ENCODE assay signal across 1 cellular context in the genomic region with DNA sequence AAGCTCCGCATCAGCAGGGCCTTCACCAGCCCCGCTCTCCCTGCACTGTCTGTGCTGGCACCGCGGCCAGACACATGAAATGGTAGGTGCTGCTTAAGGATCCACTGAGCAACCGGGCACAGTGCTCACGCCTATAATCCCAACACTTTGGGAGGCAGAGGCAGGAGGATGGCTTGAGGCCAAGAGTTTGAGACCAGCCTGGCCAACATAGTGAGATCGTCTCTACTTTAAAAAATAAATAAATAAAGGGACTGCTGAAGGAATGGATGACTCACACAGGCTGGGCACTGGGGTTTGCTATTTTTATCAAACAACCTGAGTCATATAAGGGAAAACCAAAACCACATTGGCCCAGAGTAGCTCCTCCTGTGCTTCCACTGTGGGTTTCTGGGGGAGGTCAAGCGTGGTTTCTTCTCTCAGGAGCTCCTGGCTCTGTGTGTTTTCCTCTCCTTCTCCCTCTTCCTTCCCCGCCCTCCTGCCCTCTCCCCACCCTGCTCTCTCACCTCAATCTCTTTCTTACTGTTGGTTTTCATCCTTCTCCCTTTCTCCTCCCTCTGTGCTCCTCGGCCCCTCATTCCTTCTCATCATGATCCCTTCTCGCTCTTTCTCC.
A peak's percentile ranks its signal among the peaks of the same experiment; 100 is the strongest.
TF ChIP-seq lines count a peak whose summit lies in the region.

No MANE protein-coding gene starts in this region.

TF ChIP-seq in HEK293, 187 proteins besides CTCF, POLR2A, EP300 and RAD21 (continued from another document):
- TF ChIP-seq ZSCAN4 (tag by site-specific recombination; IDR thresholded peaks at IDR 0.05) (no peak), ZNF660 (tag by site-specific recombination; IDR thresholded peaks at IDR 0.05) (peak; percentile 79), ZBTB17 (tag by site-specific recombination; IDR thresholded peaks at IDR 0.05) (peak; percentile 45; the same call in 1 of the 2 replicates), ZNF521 (tag by site-specific recombination; IDR thresholded peaks at IDR 0.05) (no peak), ZBTB7A (tag by site-specific recombination; IDR thresholded peaks at IDR 0.05; ENCODE audit: low read depth) (no peak), GLIS1 (tag by site-specific recombination; IDR thresholded peaks at IDR 0.05) (0 out of 2 replicates have a peak, but pooled peaks have one; percentile 11), ZNF366 (tag by site-specific recombination; conservative IDR thresholded peaks at IDR 0.05) (peak; percentile 43; the same call in 1 of the 2 replicates), ZNF311 (tag by site-specific recombination; IDR thresholded peaks at IDR 0.05; ENCODE audit: borderline replicate concordance) (no peak), ZNF654 (tag by site-specific recombination; IDR thresholded peaks at IDR 0.05; ENCODE audit: low read depth) (no peak), ZNF394 (tag by site-specific recombination; IDR thresholded peaks at IDR 0.05; ENCODE audit: borderline replicate concordance) (0 out of 2 replicates have a peak, but pooled peaks have one; percentile 24), ZBTB48 (tag by site-specific recombination; IDR thresholded peaks at IDR 0.05) (peak; percentile 28; the same call in 1 of the 2 replicates), INSM2 (tag by site-specific recombination; IDR thresholded peaks at IDR 0.05) (peak; percentile 21; the same call in 1 of the 2 replicates), ZNF629 (tag by site-specific recombination; IDR thresholded peaks at IDR 0.05) (peak; percentile 45; the same call in 1 of the 2 replicates), GFI1B (tag by site-specific recombination; IDR thresholded peaks at IDR 0.05) (no peak), ZNF214 (tag by site-specific recombination; IDR thresholded peaks at IDR 0.05; ENCODE audit: borderline replicate concordance) (no peak), ZNF785 (tag by site-specific recombination; IDR thresholded peaks at IDR 0.05) (no peak), ZNF169 (tag by site-specific recombination; IDR thresholded peaks at IDR 0.05) (no peak), ZNF398 (tag by site-specific recombination; IDR thresholded peaks at IDR 0.05) (peak; percentile 67), SP7 (tag by site-specific recombination; IDR thresholded peaks at IDR 0.05) (0 out of 2 replicates have a peak, but pooled peaks have one; percentile 17), PRDM1 (tag by site-specific recombination; IDR thresholded peaks at IDR 0.05) (peak; percentile 93)
- TF ChIP-seq, protein P1, sequence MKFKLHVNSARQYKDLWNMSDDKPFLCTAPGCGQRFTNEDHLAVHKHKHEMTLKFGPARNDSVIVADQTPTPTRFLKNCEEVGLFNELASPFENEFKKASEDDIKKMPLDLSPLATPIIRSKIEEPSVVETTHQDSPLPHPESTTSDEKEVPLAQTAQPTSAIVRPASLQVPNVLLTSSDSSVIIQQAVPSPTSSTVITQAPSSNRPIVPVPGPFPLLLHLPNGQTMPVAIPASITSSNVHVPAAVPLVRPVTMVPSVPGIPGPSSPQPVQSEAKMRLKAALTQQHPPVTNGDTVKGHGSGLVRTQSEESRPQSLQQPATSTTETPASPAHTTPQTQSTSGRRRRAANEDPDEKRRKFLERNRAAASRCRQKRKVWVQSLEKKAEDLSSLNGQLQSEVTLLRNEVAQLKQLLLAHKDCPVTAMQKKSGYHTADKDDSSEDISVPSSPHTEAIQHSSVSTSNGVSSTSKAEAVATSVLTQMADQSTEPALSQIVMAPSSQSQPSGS (tag by site-specific recombination; IDR thresholded peaks at IDR 0.05; ENCODE audit: low read depth): no peak
- TF ChIP-seq, protein P2, sequence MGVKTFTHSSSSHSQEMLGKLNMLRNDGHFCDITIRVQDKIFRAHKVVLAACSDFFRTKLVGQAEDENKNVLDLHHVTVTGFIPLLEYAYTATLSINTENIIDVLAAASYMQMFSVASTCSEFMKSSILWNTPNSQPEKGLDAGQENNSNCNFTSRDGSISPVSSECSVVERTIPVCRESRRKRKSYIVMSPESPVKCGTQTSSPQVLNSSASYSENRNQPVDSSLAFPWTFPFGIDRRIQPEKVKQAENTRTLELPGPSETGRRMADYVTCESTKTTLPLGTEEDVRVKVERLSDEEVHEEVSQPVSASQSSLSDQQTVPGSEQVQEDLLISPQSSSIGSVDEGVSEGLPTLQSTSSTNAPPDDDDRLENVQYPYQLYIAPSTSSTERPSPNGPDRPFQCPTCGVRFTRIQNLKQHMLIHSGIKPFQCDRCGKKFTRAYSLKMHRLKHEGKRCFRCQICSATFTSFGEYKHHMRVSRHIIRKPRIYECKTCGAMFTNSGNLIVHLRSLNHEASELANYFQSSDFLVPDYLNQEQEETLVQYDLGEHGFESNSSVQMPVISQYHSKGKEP (tag by site-specific recombination; IDR thresholded peaks at IDR 0.05): no peak
- TF ChIP-seq, protein P3, sequence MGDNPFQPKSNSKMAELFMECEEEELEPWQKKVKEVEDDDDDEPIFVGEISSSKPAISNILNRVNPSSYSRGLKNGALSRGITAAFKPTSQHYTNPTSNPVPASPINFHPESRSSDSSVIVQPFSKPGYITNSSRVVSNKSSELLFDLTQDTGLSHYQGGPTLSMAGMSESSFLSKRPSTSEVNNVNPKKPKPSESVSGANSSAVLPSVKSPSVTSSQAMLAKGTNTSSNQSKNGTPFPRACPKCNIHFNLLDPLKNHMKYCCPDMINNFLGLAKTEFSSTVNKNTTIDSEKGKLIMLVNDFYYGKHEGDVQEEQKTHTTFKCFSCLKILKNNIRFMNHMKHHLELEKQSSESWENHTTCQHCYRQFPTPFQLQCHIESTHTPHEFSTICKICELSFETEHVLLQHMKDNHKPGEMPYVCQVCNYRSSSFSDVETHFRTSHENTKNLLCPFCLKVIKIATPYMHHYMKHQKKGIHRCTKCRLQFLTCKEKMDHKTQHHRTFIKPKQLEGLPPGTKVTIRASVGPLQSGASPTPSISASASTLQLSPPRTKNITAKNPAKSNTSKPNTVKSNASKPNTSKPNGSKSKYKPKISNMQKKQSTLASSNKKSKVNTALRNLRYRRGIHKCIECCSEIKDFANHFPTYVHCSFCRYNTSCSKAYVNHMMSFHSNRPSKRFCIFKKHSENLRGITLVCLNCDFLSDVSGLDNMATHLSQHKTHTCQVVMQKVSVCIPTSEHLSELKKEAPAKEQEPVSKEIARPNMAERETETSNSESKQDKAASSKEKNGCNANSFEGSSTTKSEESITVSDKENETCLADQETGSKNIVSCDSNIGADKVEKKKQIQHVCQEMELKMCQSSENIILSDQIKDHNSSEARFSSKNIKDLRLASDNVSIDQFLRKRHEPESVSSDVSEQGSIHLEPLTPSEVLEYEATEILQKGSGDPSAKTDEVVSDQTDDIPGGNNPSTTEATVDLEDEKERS (tag by site-specific recombination; IDR thresholded peaks at IDR 0.05): peak; percentile 6; the same call in 1 of the 2 replicates
TF ChIP-seq in HEK293: peak in this region for 18.
